ENCODE assay signal across 9 cellular contexts in the genomic region with DNA sequence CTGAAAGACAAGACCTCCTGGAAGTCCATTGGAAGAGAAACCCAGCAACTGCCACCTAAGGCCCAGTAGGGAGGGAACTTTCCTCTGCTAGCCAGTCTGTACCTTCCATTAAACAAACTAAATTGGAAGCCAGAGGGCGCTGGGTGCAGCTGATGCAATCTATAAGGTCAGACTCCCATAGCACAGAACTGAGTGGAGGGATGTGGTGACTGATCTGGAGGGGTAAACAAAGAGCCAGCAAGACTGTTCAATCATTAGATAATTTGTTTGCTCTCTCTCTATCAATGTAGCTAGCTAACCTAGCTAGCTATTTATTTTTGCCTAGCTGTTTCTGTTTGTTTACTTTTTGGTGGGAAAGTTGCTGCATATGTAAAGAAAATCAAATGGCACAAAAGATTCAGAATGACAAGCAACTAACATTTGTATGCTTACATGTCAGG.
DNase-seq lines count a peak whose midpoint lies in the region; ATAC-seq, FAIRE-seq and TF ChIP-seq lines count a peak whose summit lies in the region.
"Had no signal": no experiment of that assay in that cellular context is flagged by ENCODE, and none has a peak within 500 bp of the region (broad histone marks: within the 10 kb centered on the region; RNA-seq: fewer than 3 reads in every experiment).

No MANE protein-coding gene starts in this region.

- POLR2A ChIA-PET in GM12878 (lab: Charles Lee) (no interaction called here), HepG2 (lab: Yijun Ruan, JAX) (no interaction called here)

- no peaks in the 10 kb centered on the region for H3K9me3 ChIP-seq in GM12878 (replicated peaks; ENCODE audit: control insufficient read depth, insufficient read depth, low read length)
- no peaks in the 10 kb centered on the region for H3K9me3 ChIP-seq in HepG2 (ENCODE audit: low read length)

- TF ChIP-seq CTCF in GM12878 (IDR thresholded peaks at IDR 0.05 in 2 of 3, conservative IDR thresholded peaks at IDR 0.05 in 1 of 3; ENCODE audit: control insufficient read depth in 2 of 3, extremely low read depth in 1 of 3, insufficient read depth in 1 of 3, low read depth in 3 of 3, low read length in 3 of 3): peak; percentile 34 to 46 (median 37); a peak in 4 of 6 replicates
- peak; percentile 72 for TF ChIP-seq CTCF in HepG2 (CRISPR knock-in tag; IDR thresholded peaks at IDR 0.05)

- peak; percentile 7 for DNase-seq in activated gamma-delta T cell treated with Interleukin-2 at 50 U/mL for 16 hours
- DNase-seq in activated gamma-delta T cell (lab: John Stamatoyannopoulos, UW): no peak
- peak; percentile 58 for DNase-seq in RPMI7951 (ENCODE audit: low read depth)
- no peak for DNase-seq in GM12878 (ENCODE audit: low read depth, low spot score)
- DNase-seq in HepG2 (ENCODE audit: low spot score): peak; percentile 67

- no peak overlapping the region for H3K27ac ChIP-seq in GM12878 (ENCODE audit: control insufficient read depth, insufficient read depth)
- H3K27ac ChIP-seq in HepG2 (ENCODE audit: extremely low read length, insufficient read depth, low read length): no peak overlapping the region
- H3K27ac ChIP-seq: epithelial cell of prostate had no signal

- ATAC-seq in HG03432 (IDR thresholded peaks at IDR 0.05; ENCODE audit: unreplicated experiment) (peak; percentile 74), GM12878 (peak; percentile 86), HepG2 (peak; percentile 100), HG03457 (IDR thresholded peaks at IDR 0.05; ENCODE audit: unreplicated experiment) (no peak), HG02970 (IDR thresholded peaks at IDR 0.05; ENCODE audit: low FRiP score, unreplicated experiment) (no peak)

- intact Hi-C loops in GM12878 (cut with micrococcal nuclease; ENCODE audit: unreplicated experiment): loop anchor here (5.0 to 10.0 kb wide), 2 partner anchors 228 to 1161 kb away; no protein-coding TSS in a partner anchor
- intact Hi-C loops in HepG2 (cut with micrococcal nuclease; ENCODE audit: unreplicated experiment): no loop called here

- H3K9ac ChIP-seq in GM12878 (ENCODE audit: control insufficient read depth, insufficient read depth, low read length): no peak overlapping the region
- H3K9ac ChIP-seq in HepG2 (ENCODE audit: insufficient read depth, low read depth, low read length): no peak overlapping the region

- H3K4me3 ChIP-seq in GM12878 (no peak overlapping the region), HepG2 (replicated peaks in 1 of 3; ENCODE audit: insufficient read depth in 1 of 3, low read depth in 2 of 3, low read length in 3 of 3) (no peak overlapping the region)

- H3K36me3 ChIP-seq in GM12878 (ENCODE audit: control insufficient read depth in 2 of 2, insufficient read depth in 2 of 2, low read length in 1 of 2): no peaks in the 10 kb centered on the region
- no peaks in the 10 kb centered on the region for H3K36me3 ChIP-seq in HepG2 (replicated peaks in 1 of 2; ENCODE audit: control insufficient read depth in 1 of 2, insufficient read depth in 2 of 2, low read length in 2 of 2)

- no peaks in the 10 kb centered on the region for H3K27me3 ChIP-seq in GM12878 (replicated peaks in 1 of 2; ENCODE audit: control insufficient read depth in 2 of 2, insufficient read depth in 2 of 2, low read length in 1 of 2)
- no peaks in the 10 kb centered on the region for H3K27me3 ChIP-seq in HepG2 (ENCODE audit: control insufficient read depth in 1 of 2, insufficient read depth in 2 of 2, low read length in 2 of 2)

- H2AFZ ChIP-seq in GM12878 (ENCODE audit: control insufficient read depth, low read depth, low read length): no peak overlapping the region
- no peak overlapping the region for H2AFZ ChIP-seq in HepG2 (ENCODE audit: low read length)

- H3K4me2 ChIP-seq in GM12878 (ENCODE audit: control insufficient read depth, insufficient read depth) (no peak overlapping the region), HepG2 (ENCODE audit: low read depth, low read length) (peak overlapping the region; percentile 43; the same call in 1 of the 2 replicates)

- H4K20me1 ChIP-seq in GM12878 (ENCODE audit: control insufficient read depth, insufficient read depth): no peaks in the 10 kb centered on the region
- H4K20me1 ChIP-seq in HepG2 (ENCODE audit: insufficient read depth, low read length): no peaks in the 10 kb centered on the region

- in situ Hi-C loops in GM12878 (cut with MboI): loop anchor here (10.0 kb wide), 2 partner anchors 978 to 1158 kb away; no protein-coding TSS in a partner anchor
- in situ Hi-C loops in HepG2 (cut with HindIII; ENCODE audit: extremely low pct_ligation_motif_present, low pct_unique_long_range_greater_than_20kb): loop anchor here (10.0 kb wide), 1 partner anchor 968 kb away; no protein-coding TSS in a partner anchor

- TF ChIP-seq RAD21 in GM12878 (IDR thresholded peaks at IDR 0.05; ENCODE audit: insufficient read depth, low read depth, low read length): peak; percentile 71
- no peak for TF ChIP-seq RAD21 in HepG2 (CRISPR knock-in tag; IDR thresholded peaks at IDR 0.05)

- RAD21 ChIA-PET in GM12878 (lab: Charles Lee; ENCODE audit: unreplicated experiment): interaction anchor here (0.7 to 1.1 kb wide), 2 partner anchors 969 to 997 kb away, joined by 3 read pairs; no protein-coding TSS in a partner anchor

- no TSS peak for BruUV-seq in GM12878 (replicated peaks; lab: Mats Ljungman, UMichigan)
- BruUV-seq in HepG2 (replicated peaks; lab: Mats Ljungman, UMichigan): no TSS peak

- FAIRE-seq in GM12878 (lab: Jason Lieb, UNC) (no peak), HepG2 (lab: Jason Lieb, UNC) (no peak)

- no peaks in the 10 kb centered on the region for H3K79me2 ChIP-seq in GM12878 (ENCODE audit: control insufficient read depth, insufficient read depth, low read length)
- H3K79me2 ChIP-seq in HepG2 (ENCODE audit: insufficient read depth, low read length): no peaks in the 10 kb centered on the region

- CTCF ChIA-PET in GM12878 (lab: Yijun Ruan, JAX) (interaction anchor here (0.6 to 3.5 kb wide), 11 partner anchors 8 to 1406 kb away, joined by 3 to 23 read pairs (median 3); no protein-coding TSS in a partner anchor), HepG2 (lab: Yijun Ruan, JAX; ENCODE audit: low intra/inter-chr PET ratio, low total read pairs) (interaction anchor here (1.3 to 5.7 kb wide), 2 partner anchors 972 to 1163 kb away, joined by 3 to 33 read pairs; no protein-coding TSS in a partner anchor)

- H3K4me1 ChIP-seq in GM12878 (ENCODE audit: control insufficient read depth, insufficient read depth, low read length): no peaks in the 10 kb centered on the region
- peaks cover 6% of the 10 kb centered on the region; the same call in 1 of the 2 replicates for H3K4me1 ChIP-seq in HepG2 (ENCODE audit: insufficient read depth, low read length)

- TF ChIP-seq POLR2A in GM12878 (IDR thresholded peaks at IDR 0.05; ENCODE audit: low read depth, low read length) (no peak), HepG2 (IDR thresholded peaks at IDR 0.05; ENCODE audit: insufficient read depth in 1 of 2, low read depth in 2 of 2, low read length in 2 of 2) (no peak)

- 0% methylated on average over 1 of the region's 1 CpG for WGBS in GM12878 (ENCODE audit: insufficient coverage, insufficient replicate concordance, low lambda C conversion rate, missing lambda C conversion rate)
- WGBS in HepG2 (ENCODE audit: low lambda C conversion rate): 0% methylated on average over 1 of the region's 1 CpG

- SMC1A ChIA-PET in GM12878 (lab: Charles Lee; ENCODE audit: uncharacterized antibody, unreplicated experiment): interaction anchor here (0.6 to 2.1 kb wide), 3 partner anchors 125 to 969 kb away, joined by 4 to 9 read pairs (median 5); no protein-coding TSS in a partner anchor

- TF ChIP-seq EP300 in GM12878 (IDR thresholded peaks at IDR 0.05; ENCODE audit: borderline replicate concordance in 1 of 2, control insufficient read depth in 1 of 2, low read depth in 2 of 2, low read length in 2 of 2) (no peak), HepG2 (IDR thresholded peaks at IDR 0.05; ENCODE audit: low read depth in 2 of 2, low read length in 2 of 2) (peak in 1 of 2 experiments; percentile 28; a peak in 1 of 4 replicates), HepG2 (CRISPR knock-in tag; IDR thresholded peaks at IDR 0.05; ENCODE audit: borderline replicate concordance) (no peak)

TF ChIP-seq in GM12878, 131 proteins besides CTCF, POLR2A, EP300 and RAD21 (continues in another document):
- no peak for TF ChIP-seq MLLT1 (IDR thresholded peaks at IDR 0.05)
- TF ChIP-seq SMC3 (IDR thresholded peaks at IDR 0.05; ENCODE audit: borderline replicate concordance, low read length): peak; percentile 46; the same call in 1 of the 2 replicates

TF ChIP-seq in HepG2, 621 proteins besides CTCF, POLR2A, EP300 and RAD21 (continues in another document):
- no peak for TF ChIP-seq DDIT3 (CRISPR knock-in tag; IDR thresholded peaks at IDR 0.05)
- TF ChIP-seq, protein P1, sequence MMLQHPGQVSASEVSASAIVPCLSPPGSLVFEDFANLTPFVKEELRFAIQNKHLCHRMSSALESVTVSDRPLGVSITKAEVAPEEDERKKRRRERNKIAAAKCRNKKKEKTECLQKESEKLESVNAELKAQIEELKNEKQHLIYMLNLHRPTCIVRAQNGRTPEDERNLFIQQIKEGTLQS (CRISPR knock-in tag; IDR thresholded peaks at IDR 0.05): peak; percentile 79
- TF ChIP-seq TBL1XR1 (IDR thresholded peaks at IDR 0.05; ENCODE audit: borderline replicate concordance, low read length, partially characterized antibody): peak; percentile 69
- no peak for TF ChIP-seq ZNF121 (CRISPR knock-in tag; IDR thresholded peaks at IDR 0.05)
- TF ChIP-seq ZNF331 (CRISPR knock-in tag; IDR thresholded peaks at IDR 0.05): peak; percentile 11; the same call in 1 of the 2 replicates
- no peak for TF ChIP-seq NFKBIZ (CRISPR knock-in tag; IDR thresholded peaks at IDR 0.05)
- peak; percentile 43 for TF ChIP-seq STAG1 (CRISPR knock-in tag; IDR thresholded peaks at IDR 0.05)
- peak; percentile 66 for TF ChIP-seq GATAD2A (CRISPR knock-in tag; IDR thresholded peaks at IDR 0.05)
- peak; percentile 16; the same call in 1 of the 2 replicates for TF ChIP-seq HMG20A (CRISPR knock-in tag; IDR thresholded peaks at IDR 0.05; ENCODE audit: borderline replicate concordance)
- no peak for TF ChIP-seq ZNF33B (CRISPR knock-in tag; IDR thresholded peaks at IDR 0.05)

Comparison
In these comparisons a context has a peak if more than half of its experiments do, and no peak if none do; other contexts are left out.
1. DNase-seq: peak in activated gamma-delta T cell treated with Interleukin-2 at 50 U/mL for 16 hours (single experiment), RPMI7951 (single experiment) and HepG2 (single experiment); none in activated gamma-delta T cell (single experiment) and GM12878 (single experiment).
2. ATAC-seq: peak in HG03432 (single experiment), GM12878 (single experiment) and HepG2 (single experiment); none in HG03457 (single experiment) and HG02970 (single experiment).